ENCODE assay signal across 13 cellular contexts in genomic region chr2:152513681-152514080, GRCh38.
DNase-seq lines count a peak whose midpoint lies in the region; ATAC-seq, FAIRE-seq and TF ChIP-seq lines count a peak whose summit lies in the region.
"Had no signal": no experiment of that assay in that cellular context is flagged by ENCODE, and none has a peak within 500 bp of the region (broad histone marks: within the 10 kb centered on the region; RNA-seq: fewer than 3 reads in every experiment).

No MANE protein-coding gene starts in this region.

- peaks cover 20% of the 10 kb centered on the region for H3K4me1 Mint-ChIP-seq in astrocyte (ENCODE audit: low read depth, unreplicated experiment)
- H3K4me1 Mint-ChIP-seq in activated CD4-positive, alpha-beta memory T cell treated with anti-CD3 and anti-CD28 coated beads, Interleukin-2, amount 10 ng/mL, durations not matched to agents 7 days and 5 days: no peaks in the 10 kb centered on the region
- H3K4me1 Mint-ChIP-seq: naive thymus-derived CD4-positive, alpha-beta T cell had no signal

- H3K9me3 ChIP-seq in astrocyte (ENCODE audit: insufficient read depth, low read depth, low read length) (no peaks in the 10 kb centered on the region), keratinocyte (ENCODE audit: control insufficient read depth, low read depth, low read length) (no peaks in the 10 kb centered on the region), MM.1S (replicated peaks; ENCODE audit: insufficient read depth, low read length) (no peaks in the 10 kb centered on the region)
- H3K9me3 ChIP-seq: uterus had no signal

- DNase-seq in DMS153 (lab: John Stamatoyannopoulos, UW): peak; percentile 10
- DNase-seq in M059J (ENCODE audit: low read depth): peak; percentile 89
- DNase-seq in astrocyte (ENCODE audit: low read depth): peak; percentile 71
- DNase-seq in keratinocyte (ENCODE audit: low read depth, low spot score): peak; percentile 25
- no peak for DNase-seq in activated CD4-positive, alpha-beta T cell treated with anti-CD3 and anti-CD28 coated beads, Interleukin-2, amount 50 U/mL, for 4 hours
- no peak for DNase-seq in MM.1S
- no peak for DNase-seq in activated CD4-positive, alpha-beta memory T cell treated with anti-CD3 and anti-CD28 coated beads, Interleukin-2, amount 10 ng/mL, durations not matched to agents 7 days and 5 days
- DNase-seq: naive thymus-derived CD4-positive, alpha-beta T cell; stimulated activated CD4-positive, alpha-beta T cell treated with anti-CD3 and anti-CD28 coated beads, Interleukin-12 subunit alpha, Interleukin-12 subunit beta, amount 100 ng/mL, for 4 hours; stimulated activated CD8-positive, alpha-beta memory T cell treated with anti-CD3 and anti-CD28 coated beads, Interleukin-4, amount 100 ng/mL, for 48 hours had no signal

- no peak overlapping the region for H3K4me3 ChIP-seq in astrocyte (ENCODE audit: insufficient read depth, low read depth, low read length)
- H3K4me3 ChIP-seq in keratinocyte (ENCODE audit: control insufficient read depth in 2 of 3, extremely low read depth in 1 of 3, insufficient read depth in 2 of 3, low read depth in 1 of 3, low read length in 3 of 3): no peak overlapping the region
- no peak overlapping the region for H3K4me3 ChIP-seq in MM.1S (ENCODE audit: low read length)
- H3K4me3 ChIP-seq: uterus had no signal

- no peaks in the 10 kb centered on the region for H3K36me3 Mint-ChIP-seq in astrocyte (ENCODE audit: low read depth, unreplicated experiment)
- no peaks in the 10 kb centered on the region for H3K36me3 Mint-ChIP-seq in activated CD4-positive, alpha-beta memory T cell treated with anti-CD3 and anti-CD28 coated beads, Interleukin-2, amount 10 ng/mL, durations not matched to agents 7 days and 5 days (ENCODE audit: low read depth)
- H3K36me3 Mint-ChIP-seq: naive thymus-derived CD4-positive, alpha-beta T cell had no signal

- CTCF ChIA-PET in activated CD4-positive, alpha-beta memory T cell treated with anti-CD3 and anti-CD28 coated beads, Interleukin-2, amount 10 ng/mL, durations not matched to agents 7 days and 5 days (lab: Charles Lee): no interaction called here

- H2AFZ ChIP-seq in astrocyte (ENCODE audit: low read depth, low read length) (no peak overlapping the region), keratinocyte (ENCODE audit: control insufficient read depth, low read length) (no peak overlapping the region), MM.1S (ENCODE audit: low read length) (no peak overlapping the region)

- H3K27me3 ChIP-seq in astrocyte (ENCODE audit: insufficient read depth, low read length): no peaks in the 10 kb centered on the region
- no peaks in the 10 kb centered on the region for H3K27me3 ChIP-seq in keratinocyte (ENCODE audit: control insufficient read depth, extremely low read depth, insufficient read depth, low read length)
- H3K27me3 ChIP-seq in MM.1S (replicated peaks; ENCODE audit: insufficient read depth, low read length): no peaks in the 10 kb centered on the region
- H3K27me3 ChIP-seq: uterus had no signal

- H3K9me3 Mint-ChIP-seq in astrocyte (ENCODE audit: unreplicated experiment): no peaks in the 10 kb centered on the region
- no peaks in the 10 kb centered on the region for H3K9me3 Mint-ChIP-seq in activated CD4-positive, alpha-beta memory T cell treated with anti-CD3 and anti-CD28 coated beads, Interleukin-2, amount 10 ng/mL, durations not matched to agents 7 days and 5 days

- H3K27ac Mint-ChIP-seq in astrocyte (ENCODE audit: unreplicated experiment): no peak overlapping the region
- H3K27ac Mint-ChIP-seq in activated CD4-positive, alpha-beta memory T cell treated with anti-CD3 and anti-CD28 coated beads, Interleukin-2, amount 10 ng/mL, durations not matched to agents 7 days and 5 days: no peak overlapping the region
- H3K27ac Mint-ChIP-seq: naive thymus-derived CD4-positive, alpha-beta T cell had no signal

- POLR2A ChIA-PET in activated CD4-positive, alpha-beta memory T cell treated with anti-CD3 and anti-CD28 coated beads, Interleukin-2, amount 10 ng/mL, durations not matched to agents 7 days and 5 days (lab: Charles Lee): no interaction called here

- H3K9ac ChIP-seq in astrocyte (ENCODE audit: low read length): no peak overlapping the region
- H3K9ac ChIP-seq in keratinocyte (ENCODE audit: control insufficient read depth, extremely low read depth, insufficient read depth, low read length): no peak overlapping the region
- H3K9ac ChIP-seq in MM.1S (ENCODE audit: low read length): no peak overlapping the region

- H3K27me3 Mint-ChIP-seq in astrocyte (ENCODE audit: low read depth, unreplicated experiment): no peaks in the 10 kb centered on the region
- peaks cover 9% of the 10 kb centered on the region for H3K27me3 Mint-ChIP-seq in activated CD4-positive, alpha-beta memory T cell treated with anti-CD3 and anti-CD28 coated beads, Interleukin-2, amount 10 ng/mL, durations not matched to agents 7 days and 5 days

- dilution Hi-C loops in keratinocyte (cut with MboI; ENCODE audit: extremely low pct_ligation_motif_present, low sequenced_read_pairs): no loop called here

- no peaks in the 10 kb centered on the region for H4K20me1 ChIP-seq in astrocyte (ENCODE audit: insufficient read depth, low read length)
- peaks cover 3% of the 10 kb centered on the region for H4K20me1 ChIP-seq in keratinocyte (ENCODE audit: control insufficient read depth, extremely low read depth, insufficient read depth, low read length)
- no peaks in the 10 kb centered on the region for H4K20me1 ChIP-seq in MM.1S (ENCODE audit: insufficient read depth, low read length)

- no peak for ATAC-seq in HG02642 (IDR thresholded peaks at IDR 0.05; ENCODE audit: poor library complexity, unreplicated experiment)
- ATAC-seq: naive thymus-derived CD4-positive, alpha-beta T cell had no signal

- H3K4me2 ChIP-seq in astrocyte (ENCODE audit: low read length) (peak overlapping the region; percentile 55), keratinocyte (ENCODE audit: control insufficient read depth, extremely low read depth, insufficient read depth, low read depth, low read length) (peak overlapping the region; percentile 1), MM.1S (ENCODE audit: low read depth, low read length) (no peak overlapping the region)

- no peaks in the 10 kb centered on the region for H3K9me2 ChIP-seq in MM.1S (replicated peaks; ENCODE audit: insufficient read depth, low read length)

- no peaks in the 10 kb centered on the region for H3F3A ChIP-seq in MM.1S (ENCODE audit: insufficient read depth, low read length)

- H3K9me1 ChIP-seq in keratinocyte (ENCODE audit: control insufficient read depth, extremely low read depth, insufficient read depth, low read length): peaks cover 4% of the 10 kb centered on the region

- peak; percentile 55 for FAIRE-seq in astrocyte (lab: Jason Lieb, UNC)
- peak; percentile 77 for FAIRE-seq in keratinocyte (lab: Jason Lieb, UNC)
- FAIRE-seq: TTC549 had no signal

- H3K4me1 ChIP-seq in astrocyte (ENCODE audit: insufficient read depth, low read length): peaks cover 13% of the 10 kb centered on the region
- H3K4me1 ChIP-seq in keratinocyte (ENCODE audit: control insufficient read depth, extremely low read depth, insufficient read depth, low read length): peaks cover 26% of the 10 kb centered on the region
- no peaks in the 10 kb centered on the region for H3K4me1 ChIP-seq in MM.1S (ENCODE audit: low read length)
- H3K4me1 ChIP-seq: uterus had no signal

- peak overlapping the region; percentile 31 for H3K4me3 Mint-ChIP-seq in astrocyte (ENCODE audit: unreplicated experiment)
- H3K4me3 Mint-ChIP-seq in activated CD4-positive, alpha-beta memory T cell treated with anti-CD3 and anti-CD28 coated beads, Interleukin-2, amount 10 ng/mL, durations not matched to agents 7 days and 5 days: no peak overlapping the region
- H3K4me3 Mint-ChIP-seq: naive thymus-derived CD4-positive, alpha-beta T cell had no signal

- H3K79me2 ChIP-seq in astrocyte (ENCODE audit: insufficient read depth, low read length) (peaks cover 42% of the 10 kb centered on the region), keratinocyte (ENCODE audit: control insufficient read depth, insufficient read depth, low read length) (peaks cover 82% of the 10 kb centered on the region), MM.1S (ENCODE audit: low read length) (no peaks in the 10 kb centered on the region)

- TF ChIP-seq CTCF in astrocyte (IDR thresholded peaks at IDR 0.05; ENCODE audit: insufficient read depth, low read depth, low read length) (no peak), keratinocyte (optimal IDR thresholded peaks at IDR 0.05 in 1 of 3, IDR thresholded peaks at IDR 0.05 in 1 of 3, conservative IDR thresholded peaks at IDR 0.05 in 1 of 3; ENCODE audit: extremely low read depth in 1 of 3, insufficient read depth in 2 of 3, low read length in 3 of 3) (no peak), MM.1S (IDR thresholded peaks at IDR 0.05; ENCODE audit: low read length) (no peak)

- H3K36me3 ChIP-seq in astrocyte (ENCODE audit: insufficient read depth, low read length): no peaks in the 10 kb centered on the region
- H3K36me3 ChIP-seq in keratinocyte (ENCODE audit: control insufficient read depth in 2 of 2, extremely low read depth in 1 of 2, insufficient read depth in 2 of 2, low read length in 2 of 2): no peaks in the 10 kb centered on the region
- no peaks in the 10 kb centered on the region for H3K36me3 ChIP-seq in MM.1S (replicated peaks; ENCODE audit: insufficient read depth, low read length)
- H3K36me3 ChIP-seq: uterus had no signal

- H3K27ac ChIP-seq in astrocyte (ENCODE audit: low read depth, low read length) (peak overlapping the region; percentile 27), keratinocyte (ENCODE audit: control insufficient read depth, insufficient read depth, low read length) (no peak overlapping the region), MM.1S (ENCODE audit: low read length) (no peak overlapping the region)
- H3K27ac ChIP-seq: uterus had no signal

Comparison
In these comparisons a context has a peak if more than half of its experiments do, and no peak if none do; other contexts are left out.
1. DNase-seq: peak in DMS153 (single experiment), M059J (single experiment), astrocyte (single experiment) and keratinocyte (single experiment); none in activated CD4-positive, alpha-beta T cell treated with anti-CD3 and anti-CD28 coated beads, Interleukin-2, amount 50 U/mL, for 4 hours (0 of 2), MM.1S (single experiment) and activated CD4-positive, alpha-beta memory T cell treated with anti-CD3 and anti-CD28 coated beads, Interleukin-2, amount 10 ng/mL, durations not matched to agents 7 days and 5 days (single experiment).